ENCODE assay signal across 27 cellular contexts in the genomic region with DNA sequence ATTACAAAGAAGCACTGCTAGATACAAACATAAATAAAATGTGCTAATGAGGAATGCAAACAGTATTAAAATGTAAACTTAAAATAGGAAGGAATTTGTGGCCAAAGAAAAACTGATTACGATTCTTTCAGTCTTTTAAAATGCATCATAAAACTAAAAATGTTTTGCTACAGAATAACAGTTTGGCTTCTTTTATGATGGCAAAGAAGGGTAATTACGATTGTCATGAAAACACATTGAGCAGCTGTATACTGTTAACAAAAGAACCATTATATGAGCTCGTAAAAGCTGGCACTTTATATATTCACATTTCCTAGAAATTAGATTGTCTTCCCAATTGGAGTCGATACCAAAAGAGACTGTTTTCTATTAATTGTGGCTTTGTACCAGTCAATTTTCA.
"Had no signal": no experiment of that assay in that cellular context is flagged by ENCODE, and none has a peak within 500 bp of the region (broad histone marks: within the 10 kb centered on the region; RNA-seq: fewer than 3 reads in every experiment).

No MANE protein-coding gene starts in this region.

- ATAC-seq: activated CD4-positive, alpha-beta T cell treated with anti-CD3 and anti-CD28 coated beads for 36 hours; activated naive CD4-positive, alpha-beta T cell treated with anti-CD3 and anti-CD28 coated beads, Interleukin-2, amount 50 U/mL, for 72 hours; activated T-cell treated with anti-CD3 and anti-CD28 coated beads, Interleukin-2, amount 50 U/mL, for 72 hours; T-helper 17 cell had no signal

- H3K9me3 ChIP-seq: ascending aorta, esophagus squamous epithelium had no signal

- DNase-seq: activated CD4-positive, alpha-beta memory T cell treated with anti-CD3 and anti-CD28 coated beads, Interleukin-2, amount 10 ng/mL, durations not matched to agents 7 days and 5 days; activated CD4-positive, alpha-beta T cell treated with anti-CD3 and anti-CD28 coated beads for 36 hours; activated CD4-positive, alpha-beta T cell treated with anti-CD3 and anti-CD28 coated beads, Interleukin-2, amount 10 ng/mL, durations not matched to agents 7 days and 5 days; activated CD4-positive, alpha-beta T cell treated with anti-CD3 and anti-CD28 coated beads, Interleukin-2, amount 50 U/mL, for 4 hours; activated CD4-positive, CD25-positive, alpha-beta regulatory T cell; activated CD4-positive, CD25-positive, alpha-beta regulatory T cell treated with anti-CD3 and anti-CD28 coated beads, Interleukin-2, amount 50 U/mL, for 72 hours; activated CD8-positive, alpha-beta memory T cell treated with anti-CD3 and anti-CD28 coated beads, Interleukin-2, amount 50 U/mL, for 48 hours; activated gamma-delta T cell; activated naive CD4-positive, alpha-beta T cell; activated naive CD4-positive, alpha-beta T cell treated with anti-CD3 and anti-CD28 coated beads, Interleukin-2, amount 10 ng/mL, durations not matched to agents 7 days and 5 days; activated naive CD8-positive, alpha-beta T cell treated with anti-CD3 and anti-CD28 coated beads, Interleukin-2, amount 10 ng/mL, durations not matched to agents 7 days and 5 days; activated T-cell treated with anti-CD3 and anti-CD28 coated beads for 4 hours; activated T-cell treated with anti-CD3 and anti-CD28 coated beads, Interleukin-2, amount 50 U/mL, for 24 hours; activated T-cell treated with anti-CD3 and anti-CD28 coated beads, Interleukin-2, amount 50 U/mL, for 72 hours; dorsolateral prefrontal cortex; effector memory CD4-positive, alpha-beta T cell; endodermal cell; esophagus squamous epithelium; head of caudate nucleus; T-helper 1 cell; T-helper 17 cell; T1000 had no signal

- H3K4me1 ChIP-seq: ascending aorta, esophagus squamous epithelium had no signal

- FAIRE-seq: bronchial epithelial cell, frontal cortex had no signal

- H3K4me3 ChIP-seq: ascending aorta, coronary artery, dorsolateral prefrontal cortex, esophagus squamous epithelium had no signal
